Comparison of ENCODE assay signal across 8 cellular contexts in the genomic region with DNA sequence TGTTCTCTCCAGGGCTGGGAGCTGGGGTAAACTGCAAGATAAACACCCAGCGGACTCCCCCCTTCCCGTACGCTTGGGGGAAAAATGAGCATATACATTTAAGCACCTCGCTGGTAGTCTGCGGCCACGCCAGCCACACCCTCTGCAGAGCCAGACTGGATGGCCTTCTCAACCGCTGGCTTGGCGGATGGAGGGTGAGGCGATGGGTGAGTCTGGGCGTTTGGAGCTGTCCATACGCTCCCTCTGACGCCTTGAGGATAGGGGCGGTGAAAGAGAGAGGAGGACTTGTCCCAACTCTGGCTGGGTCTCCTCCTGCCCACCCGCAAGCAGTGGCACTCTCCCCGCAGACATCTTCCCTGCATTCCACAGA. TPM values are rescaled to one million over a fixed set of nuclear protein-coding genes. Genes with fewer than 3 reads are reported as not detected.
DNase-seq lines count a peak whose midpoint lies in the region; ATAC-seq lines count a peak whose summit lies in the region.

No MANE protein-coding gene starts in this region.

- H3K4me3 ChIP-seq in HUES6 (ENCODE audit: low read depth, low read length): peak overlapping the region; percentile 72
- H3K4me3 ChIP-seq in mesendoderm (ENCODE audit: low read length): peak overlapping the region; percentile 42

- no peak overlapping the region for H4K5ac ChIP-seq in mesendoderm (ENCODE audit: low read length)

- H3K79me2 ChIP-seq in mesendoderm (ENCODE audit: control insufficient read depth, insufficient read depth, low read length): no peaks in the 10 kb centered on the region

- peak overlapping the region; percentile 53 for H3K4me2 ChIP-seq in mesendoderm (ENCODE audit: low read length)

- no peak overlapping the region for H2BK120ac ChIP-seq in mesendoderm (ENCODE audit: low read depth, low read length)

- no peak overlapping the region for H3K18ac ChIP-seq in mesendoderm (ENCODE audit: low read length)

- no peak for ATAC-seq in HG03457 (IDR thresholded peaks at IDR 0.05; ENCODE audit: unreplicated experiment)

- H3K4me1 ChIP-seq in HUES6 (ENCODE audit: control insufficient read depth, insufficient read depth, low read length): peaks cover 29% of the 10 kb centered on the region
- H3K4me1 ChIP-seq in mesendoderm (ENCODE audit: control insufficient read depth, low read depth, low read length): peaks cover 15% of the 10 kb centered on the region

- no peak overlapping the region for H3K27ac ChIP-seq in HUES6 (ENCODE audit: low read depth, low read length)
- H3K27ac ChIP-seq in mesendoderm (ENCODE audit: low read depth, low read length): no peak overlapping the region

- WGBS in mesendoderm (ENCODE audit: extremely low coverage, insufficient coverage, low lambda C conversion rate): no CpG with 5 or more reads among the region's 15 CpGs

- H2BK5ac ChIP-seq in mesendoderm (ENCODE audit: low read length): no peak overlapping the region

- H3K9ac ChIP-seq in HUES6 (ENCODE audit: low read length) (peak overlapping the region; percentile 50), mesendoderm (ENCODE audit: low read length) (peak overlapping the region; percentile 66)

- no peak overlapping the region for H4K8ac ChIP-seq in mesendoderm (ENCODE audit: low read depth, low read length)

- no peaks in the 10 kb centered on the region for H3K79me1 ChIP-seq in mesendoderm (ENCODE audit: low read length)

- no peak overlapping the region for H3K23ac ChIP-seq in mesendoderm (ENCODE audit: low read length)

- no peaks in the 10 kb centered on the region for H3K36me3 ChIP-seq in HUES6 (ENCODE audit: control insufficient read depth, insufficient read depth, low read length)
- no peaks in the 10 kb centered on the region for H3K36me3 ChIP-seq in mesendoderm (ENCODE audit: control insufficient read depth, insufficient read depth, low read length)

- H2AK5ac ChIP-seq in mesendoderm (ENCODE audit: low read length): no peak overlapping the region

- H2BK15ac ChIP-seq in mesendoderm (replicated peaks; ENCODE audit: low read depth): no peak overlapping the region

- peak overlapping the region; percentile 76 for H3K56ac ChIP-seq in mesendoderm (ENCODE audit: low read length)

- DNase-seq in AG08396 (ENCODE audit: low spot score): peak; percentile 63
- DNase-seq in cerebellar cortex (ENCODE audit: low spot score): peak; percentile 27
- no peak for DNase-seq in mesendoderm
- no peak for DNase-seq in activated effector memory CD4-positive, alpha-beta T cell treated with Interleukin-2 at 50 U/mL for 16 hours
- no peak for DNase-seq in LoVo (ENCODE audit: low spot score)
- no peak for DNase-seq in germinal center (ENCODE audit: low spot score)

- H3K27me3 ChIP-seq in HUES6 (ENCODE audit: control insufficient read depth, insufficient read depth, low read length) (peaks cover 18% of the 10 kb centered on the region), mesendoderm (ENCODE audit: insufficient read depth, low read length, poor library complexity) (no peaks in the 10 kb centered on the region)

- no peaks in the 10 kb centered on the region for H3K9me3 ChIP-seq in HUES6 (ENCODE audit: control insufficient read depth, insufficient read depth, low read depth, low read length)

- H3K4ac ChIP-seq in mesendoderm (ENCODE audit: low read depth, low read length): no peak overlapping the region

RNA-seq across cellular contexts. Expression of a gene that starts 1.0 kb away (rescaled TPM):
- polyA plus RNA-seq in mesendoderm (2013, experiment 1 of 2): 13.0 TPM
- polyA plus RNA-seq in mesendoderm (2013, experiment 2 of 2): 13.2 TPM

RNA-seq across cellular contexts. Expression of a gene that starts 38.2 kb away (rescaled TPM):
- polyA plus RNA-seq in mesendoderm (2013, experiment 1 of 2): 10.1 TPM
- 11.8 TPM for polyA plus RNA-seq in mesendoderm (2013, experiment 2 of 2)

Comparison
In these comparisons a context has a peak if more than half of its experiments do, and no peak if none do; other contexts are left out.
1. DNase-seq: peak in AG08396 (single experiment) and cerebellar cortex (single experiment); none in mesendoderm (single experiment), activated effector memory CD4-positive, alpha-beta T cell treated with Interleukin-2 at 50 U/mL for 16 hours (single experiment), LoVo (single experiment) and germinal center (single experiment).